Comparison of ENCODE assay signal across 1 cellular context in genomic region chr5:69213513-69214215, GRCh38.
A peak's percentile ranks its signal among the peaks of the same experiment; 100 is the strongest.
TF ChIP-seq lines count a peak whose summit lies in the region.

No MANE protein-coding gene starts in this region.

TF ChIP-seq in HepG2, 621 proteins besides CTCF, POLR2A, EP300 and RAD21 (continues in another document):
- TF ChIP-seq MYC (CRISPR knock-in tag; IDR thresholded peaks at IDR 0.05; ENCODE audit: borderline replicate concordance) (no peak), ATM (IDR thresholded peaks at IDR 0.05; ENCODE audit: borderline replicate concordance) (no peak), KAT8 (CRISPR knock-in tag; IDR thresholded peaks at IDR 0.05) (peak; percentile 20; the same call in 1 of the 2 replicates), ZNF503 (CRISPR knock-in tag; IDR thresholded peaks at IDR 0.05) (no peak), ZKSCAN8 (CRISPR knock-in tag; IDR thresholded peaks at IDR 0.05; ENCODE audit: borderline replicate concordance) (no peak), TAF15 (IDR thresholded peaks at IDR 0.05; ENCODE audit: low read depth, low read length, poor library complexity, severe bottlenecking) (no peak), NFYC (CRISPR knock-in tag; IDR thresholded peaks at IDR 0.05) (no peak), ZNF383 (CRISPR knock-in tag; IDR thresholded peaks at IDR 0.05; ENCODE audit: borderline replicate concordance) (no peak), ZNF737 (CRISPR knock-in tag; IDR thresholded peaks at IDR 0.05; ENCODE audit: borderline replicate concordance) (no peak), GATAD2A (CRISPR knock-in tag; IDR thresholded peaks at IDR 0.05) (peak; percentile 25; the same call in 1 of the 2 replicates), MTERF4 (CRISPR knock-in tag; IDR thresholded peaks at IDR 0.05) (no peak), ZNF605 (CRISPR knock-in tag; IDR thresholded peaks at IDR 0.05) (no peak), ZNF513 (CRISPR knock-in tag; conservative IDR thresholded peaks at IDR 0.05) (no peak), ZBTB3 (CRISPR knock-in tag; IDR thresholded peaks at IDR 0.05; ENCODE audit: borderline replicate concordance, low read depth) (no peak), NR2F1 (CRISPR knock-in tag; IDR thresholded peaks at IDR 0.05) (no peak), PBX3 (CRISPR knock-in tag; IDR thresholded peaks at IDR 0.05; ENCODE audit: borderline replicate concordance) (no peak), PAX8 (CRISPR knock-in tag; IDR thresholded peaks at IDR 0.05; ENCODE audit: borderline replicate concordance) (no peak), CEBPB (IDR thresholded peaks at IDR 0.05; ENCODE audit: borderline replicate concordance, low read depth, low read length) (peak; percentile 39; the same call in 1 of the 2 replicates), MLXIP (CRISPR knock-in tag; IDR thresholded peaks at IDR 0.05; ENCODE audit: borderline replicate concordance) (no peak), JUN (CRISPR knock-in tag; IDR thresholded peaks at IDR 0.05) (peak; percentile 74; the same call in 1 of the 2 replicates), ZBTB39 (CRISPR knock-in tag; IDR thresholded peaks at IDR 0.05) (no peak), ADNP (CRISPR knock-in tag; IDR thresholded peaks at IDR 0.05) (no peak), ZNF678 (CRISPR knock-in tag; IDR thresholded peaks at IDR 0.05) (no peak), SMYD3 (CRISPR knock-in tag; IDR thresholded peaks at IDR 0.05) (no peak), TCF12 (IDR thresholded peaks at IDR 0.05) (no peak), TCF12 (CRISPR knock-in tag; IDR thresholded peaks at IDR 0.05) (no peak), ZFP90 (CRISPR knock-in tag; IDR thresholded peaks at IDR 0.05; ENCODE audit: borderline replicate concordance) (no peak), SRY (CRISPR knock-in tag; IDR thresholded peaks at IDR 0.05) (no peak), ZNF616 (CRISPR knock-in tag; IDR thresholded peaks at IDR 0.05; ENCODE audit: low read depth) (no peak), TSC22D2 (CRISPR knock-in tag; IDR thresholded peaks at IDR 0.05; ENCODE audit: borderline replicate concordance) (no peak), MAX (IDR thresholded peaks at IDR 0.05) (peak; percentile 53; the same call in 1 of the 2 replicates), ZBTB34 (CRISPR knock-in tag; IDR thresholded peaks at IDR 0.05) (no peak), KDM6A (CRISPR knock-in tag; IDR thresholded peaks at IDR 0.05; ENCODE audit: low read depth) (0 out of 2 replicates have a peak, but pooled peaks have one; percentile 35), ZNF770 (CRISPR knock-in tag; IDR thresholded peaks at IDR 0.05) (no peak), LBX2 (CRISPR knock-in tag; IDR thresholded peaks at IDR 0.05; ENCODE audit: borderline replicate concordance) (no peak), ZNF75D (CRISPR knock-in tag; IDR thresholded peaks at IDR 0.05; ENCODE audit: borderline replicate concordance) (no peak), CHD2 (IDR thresholded peaks at IDR 0.05; ENCODE audit: low read depth, low read length) (no peak), JUNB (CRISPR knock-in tag; IDR thresholded peaks at IDR 0.05; ENCODE audit: borderline replicate concordance) (peak; percentile 76; the same call in 1 of the 2 replicates), ATF7 (IDR thresholded peaks at IDR 0.05) (0 out of 2 replicates have a peak, but pooled peaks have one; percentile 12), ATF7 (CRISPR knock-in tag; IDR thresholded peaks at IDR 0.05) (no peak), ZNF709 (CRISPR knock-in tag; IDR thresholded peaks at IDR 0.05) (no peak), ZNF281 (CRISPR knock-in tag; IDR thresholded peaks at IDR 0.05; ENCODE audit: borderline replicate concordance) (no peak), POLR2AphosphoS5 (IDR thresholded peaks at IDR 0.05; ENCODE audit: low read depth, low read length) (no peak), MXI1 (IDR thresholded peaks at IDR 0.05; ENCODE audit: borderline replicate concordance, low read depth, low read length) (peak; percentile 46; the same call in 1 of the 3 replicates)
